ENCODE assay signal across 11 cellular contexts in the genomic region with DNA sequence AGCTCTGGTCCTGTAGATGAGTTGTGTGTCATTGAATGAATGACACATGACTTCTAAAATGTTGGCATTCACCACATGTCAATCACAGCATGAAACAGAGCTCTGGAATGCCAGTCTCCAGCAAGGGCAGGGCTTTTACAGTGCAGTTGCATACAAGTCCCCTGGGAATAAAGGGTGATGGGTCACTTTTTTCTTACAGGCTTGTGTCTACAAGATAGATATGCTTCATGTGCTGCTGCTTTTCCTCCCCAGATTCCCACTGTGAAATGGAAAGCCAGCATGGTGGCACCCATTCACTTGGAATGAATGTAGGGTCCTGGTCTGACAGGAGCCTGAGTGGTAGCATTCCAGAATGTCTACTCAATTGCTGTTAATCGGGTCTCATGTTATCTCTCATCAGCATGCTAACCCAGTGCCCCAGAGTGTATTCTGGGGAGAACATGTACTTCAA.
DNase-seq lines count a peak whose midpoint lies in the region; ATAC-seq and TF ChIP-seq lines count a peak whose summit lies in the region.
"Had no signal": no experiment of that assay in that cellular context is flagged by ENCODE, and none has a peak within 500 bp of the region (broad histone marks: within the 10 kb centered on the region; RNA-seq: fewer than 3 reads in every experiment).

No MANE protein-coding gene starts in this region.

- intact Hi-C loops in PC-9 (cut with micrococcal nuclease; ENCODE audit: unreplicated experiment): no loop called here

- H3K36me3 ChIP-seq in PC-9 (ENCODE audit: low read depth): no peaks in the 10 kb centered on the region
- H3K36me3 ChIP-seq in osteoblast (ENCODE audit: insufficient read depth, low read length): no peaks in the 10 kb centered on the region

- no peak overlapping the region for H3K4me2 ChIP-seq in PC-9
- H3K4me2 ChIP-seq in osteoblast (ENCODE audit: insufficient read depth, low read length): peak overlapping the region; percentile 26

- DNase-seq in GM03348 (ENCODE audit: low spot score) (peak; percentile 50), PC-9 (peak in 1 of 2 experiments; percentile 67), epithelial cell of esophagus (ENCODE audit: low read depth) (peak; percentile 89), osteoblast (ENCODE audit: insufficient read length, low spot score, missing footprints) (peak; percentile 73), D341Med (ENCODE audit: low spot score) (no peak), hippocampal formation (lab: John Stamatoyannopoulos, UW) (no peak)
- DNase-seq: activated naive CD8-positive, alpha-beta T cell treated with anti-CD3 and anti-CD28 coated beads for 36 hours; kidney; stimulated activated CD4-positive, alpha-beta T cell treated with anti-CD3 and anti-CD28 coated beads, Interleukin-4, amount 100 ng/mL, for 24 hours had no signal

- H3K27ac ChIP-seq in PC-9 (0 out of 2 replicates have a peak overlapping the region, but pooled peaks have one; percentile 9), osteoblast (ENCODE audit: low read depth, low read length) (peak overlapping the region; percentile 54)

- H3K9me3 ChIP-seq in PC-9 (ENCODE audit: insufficient read depth, low read depth) (no peaks in the 10 kb centered on the region), osteoblast (ENCODE audit: low read depth, low read length) (no peaks in the 10 kb centered on the region)

- ATAC-seq in HG03196 (IDR thresholded peaks at IDR 0.05; ENCODE audit: unreplicated experiment): no peak
- no peak for ATAC-seq in HG03432 (IDR thresholded peaks at IDR 0.05; ENCODE audit: unreplicated experiment)

- H2AFZ ChIP-seq in PC-9 (no peak overlapping the region), osteoblast (ENCODE audit: low read length) (no peak overlapping the region)

- no peaks in the 10 kb centered on the region for H3K79me2 ChIP-seq in PC-9 (ENCODE audit: low read depth)
- no peaks in the 10 kb centered on the region for H3K79me2 ChIP-seq in osteoblast (ENCODE audit: insufficient read depth, low read length)

- H3K27me3 ChIP-seq in PC-9 (ENCODE audit: insufficient read depth, low read depth): no peaks in the 10 kb centered on the region
- H3K27me3 ChIP-seq in osteoblast (ENCODE audit: insufficient read depth, low read length): no peaks in the 10 kb centered on the region

- H4K20me1 ChIP-seq in PC-9 (ENCODE audit: insufficient read depth) (no peaks in the 10 kb centered on the region), osteoblast (ENCODE audit: insufficient read depth, low read length) (no peaks in the 10 kb centered on the region)

- no peak overlapping the region for H3K4me3 ChIP-seq in PC-9
- no peak overlapping the region for H3K4me3 ChIP-seq in epithelial cell of esophagus (ENCODE audit: low read length)
- no peak overlapping the region for H3K4me3 ChIP-seq in osteoblast (ENCODE audit: insufficient read depth, low read length)

- no peaks in the 10 kb centered on the region for H3K9me2 ChIP-seq in PC-9 (ENCODE audit: insufficient read depth)

- POLR2A ChIA-PET in PC-9 (lab: Charles Lee; ENCODE audit: unreplicated experiment): no interaction called here

- no TSS peak for BruUV-seq in PC-9 (replicated peaks; lab: Mats Ljungman, UMichigan)

- TF ChIP-seq CTCF in PC-9 (conservative IDR thresholded peaks at IDR 0.05): no peak
- TF ChIP-seq CTCF in epithelial cell of esophagus (IDR thresholded peaks at IDR 0.05; ENCODE audit: insufficient read depth, low read depth, low read length, missing control alignments): no peak
- TF ChIP-seq CTCF in osteoblast (IDR thresholded peaks at IDR 0.05; ENCODE audit: extremely low read depth, low read depth, low read length): no peak

- CTCF ChIA-PET in PC-9 (lab: Charles Lee): no interaction called here

- H3K4me1 ChIP-seq in PC-9 (replicated peaks; ENCODE audit: insufficient read depth) (no peaks in the 10 kb centered on the region), osteoblast (ENCODE audit: insufficient read depth, low read length) (peaks cover 16% of the 10 kb centered on the region)

- H3F3A ChIP-seq in PC-9 (ENCODE audit: insufficient read depth, low read depth): no peaks in the 10 kb centered on the region

Comparison
In these comparisons a context has a peak if more than half of its experiments do, and no peak if none do; other contexts are left out.
1. DNase-seq: peak in GM03348 (single experiment), epithelial cell of esophagus (single experiment) and osteoblast (single experiment); none in D341Med (single experiment) and hippocampal formation (0 of 2).